8 cellular contexts compared by ENCODE assay signal in the genomic region with DNA sequence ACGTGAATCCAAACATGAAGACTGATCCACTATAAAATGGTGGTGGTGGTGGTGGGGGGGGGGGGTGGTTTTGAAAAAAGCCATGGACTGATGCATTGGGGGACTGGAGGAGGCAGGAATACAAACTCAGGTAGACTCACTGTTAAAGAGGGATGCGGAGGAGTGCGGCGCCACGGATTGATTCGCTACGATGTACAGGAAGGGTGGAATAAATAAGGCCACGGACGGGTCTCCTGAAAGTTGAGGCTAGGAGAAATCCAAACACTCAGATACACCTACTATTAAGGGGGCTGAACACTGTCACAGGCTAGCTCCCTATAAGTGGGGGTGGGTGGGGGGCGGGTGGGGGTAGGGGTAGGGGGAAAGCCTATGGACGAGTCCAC.
DNase-seq lines count a peak whose midpoint lies in the region; TF ChIP-seq lines count a peak whose summit lies in the region.

No MANE protein-coding gene starts in this region.

- H3K9me3 ChIP-seq in BLaER1: no peaks in the 10 kb centered on the region
- H3K9me3 ChIP-seq in KOPT-K1 (ENCODE audit: insufficient read depth, low read length, poor library complexity, severe bottlenecking): no peaks in the 10 kb centered on the region

- H3K4me1 ChIP-seq in BLaER1: peaks cover 27% of the 10 kb centered on the region

- DNase-seq in coronary artery (ENCODE audit: low spot score) (no peak), glomerular visceral epithelial cell (ENCODE audit: extremely low spot score) (no peak), retina (no peak), NCI-H345 treated with DMSO at 0.1 percent for 48 hours (lab: John Stamatoyannopoulos, UW; ENCODE audit: unreplicated experiment) (no peak)
- DNase-seq in stimulated activated CD4-positive, alpha-beta T cell treated with anti-CD3 and anti-CD28 coated beads, Interleukin-4, amount 100 ng/mL, for 1 hour: no peak

- no peak for TF ChIP-seq CTCF in coronary artery (IDR thresholded peaks at IDR 0.05)
- TF ChIP-seq CTCF in nephron (IDR thresholded peaks at IDR 0.05; ENCODE audit: unreplicated experiment in 3 of 3): no peak

- H3K36me3 Mint-ChIP-seq in nephron (ENCODE audit: low read depth): peaks cover 20% of the 10 kb centered on the region

- no peak overlapping the region for H3K27ac ChIP-seq in BLaER1
- H3K27ac ChIP-seq in KOPT-K1 (ENCODE audit: low read depth, low read length, poor library complexity, severe bottlenecking): peak overlapping the region; percentile 77
- peak overlapping the region; percentile 84 to 93 for H3K27ac ChIP-seq in coronary artery

- peak overlapping the region; percentile 31 to 83 (median 77) for H3K27ac Mint-ChIP-seq in nephron

- peaks cover 44% of the 10 kb centered on the region for H4K20me1 ChIP-seq in BLaER1

- no peaks in the 10 kb centered on the region for H3K27me3 Mint-ChIP-seq in nephron (ENCODE audit: low read depth)

- H3K4me2 ChIP-seq in BLaER1: peak overlapping the region; percentile 85

- H3K36me3 ChIP-seq in BLaER1: peaks cover 23% of the 10 kb centered on the region
- H3K36me3 ChIP-seq in KOPT-K1 (ENCODE audit: insufficient read depth, low read length): peaks cover 53% of the 10 kb centered on the region

- peak overlapping the region; percentile 78; the same call in 1 of the 2 replicates for H3K9ac ChIP-seq in BLaER1

- peaks cover 13% of the 10 kb centered on the region for H3K9me3 Mint-ChIP-seq in nephron

- peaks cover 56% of the 10 kb centered on the region for H3K27me3 ChIP-seq in BLaER1

- H3K4me1 Mint-ChIP-seq in nephron: peaks cover 25% of the 10 kb centered on the region

- peak overlapping the region; percentile 91 to 92 (median 92) for H3K4me3 Mint-ChIP-seq in nephron

- H3K4me3 ChIP-seq in BLaER1 (peak overlapping the region; percentile 77), coronary artery (peak overlapping the region; percentile 87)
